In genomic region chr5:132387649-132388117, GRCh38 we compare ENCODE assay signal across 8 cellular contexts. TPM values are rescaled to one million over a fixed set of nuclear protein-coding genes. Genes with fewer than 3 reads are reported as not detected.
DNase-seq lines count a peak whose midpoint lies in the region; ATAC-seq, FAIRE-seq and TF ChIP-seq lines count a peak whose summit lies in the region.

No MANE protein-coding gene starts in this region.

- no peaks in the 10 kb centered on the region for H3K27me3 ChIP-seq in K562 (ENCODE audit: control insufficient read depth in 2 of 2, insufficient read depth in 2 of 2, low read length in 2 of 2)
- no peaks in the 10 kb centered on the region for H3K27me3 ChIP-seq in testis
- H3K27me3 ChIP-seq in effector memory CD4-positive, alpha-beta T cell (replicated peaks; ENCODE audit: control insufficient read depth, insufficient read depth, low read length, poor library complexity, severe bottlenecking), result no peaks in the 10 kb centered on the region

- TF ChIP-seq CTCF in AG04449 (IDR thresholded peaks at IDR 0.05; ENCODE audit: insufficient read depth, low read length, missing control alignments), result no peak
- no peak for TF ChIP-seq CTCF in K562 (IDR thresholded peaks at IDR 0.05 in 2 of 3, conservative IDR thresholded peaks at IDR 0.05 in 1 of 3; ENCODE audit: insufficient read depth in 2 of 3, low read depth in 1 of 3, low read length in 3 of 3)
- no peak for TF ChIP-seq CTCF in testis (IDR thresholded peaks at IDR 0.05)

- no peaks in the 10 kb centered on the region for H3K9me3 ChIP-seq in K562 (replicated peaks; ENCODE audit: control insufficient read depth, insufficient read depth, low read depth, low read length)
- H3K9me3 ChIP-seq in testis, result no peaks in the 10 kb centered on the region
- H3K9me3 ChIP-seq in effector memory CD4-positive, alpha-beta T cell (ENCODE audit: control insufficient read depth, low read length), result no peaks in the 10 kb centered on the region

- ATAC-seq in K562 (peak; percentile 59), GM19035 (IDR thresholded peaks at IDR 0.05; ENCODE audit: unreplicated experiment) (no peak)

- peak; percentile 72 for FAIRE-seq in K562 (lab: Jason Lieb, UNC)

- no TSS peak for BruUV-seq in K562 (replicated peaks; lab: Mats Ljungman, UMichigan)

- 34% methylated on average over 4 of the region's 4 CpGs for WGBS in K562 (ENCODE audit: insufficient coverage, low coverage, missing lambda C conversion rate)
- 33 to 50% methylated on average over 3 to 4 of the region's 4 CpGs for WGBS in testis, 2 donors

- H3K4me3 ChIP-seq in AG04449 (ENCODE audit: low read depth, low read length) (peak overlapping the region; percentile 28), K562 (no peak overlapping the region), testis (no peak overlapping the region)
- H3K4me3 ChIP-seq in effector memory CD4-positive, alpha-beta T cell (ENCODE audit: insufficient read depth, low read depth, low read length, poor library complexity, severe bottlenecking), result no peak overlapping the region

- TF ChIP-seq RAD21 in K562 (CRISPR knock-in tag; conservative IDR thresholded peaks at IDR 0.05 in 1 of 2, IDR thresholded peaks at IDR 0.05 in 1 of 2), result peak; percentile 14 to 22; a peak in 2 of 4 replicates

- H3K79me2 ChIP-seq in K562 (ENCODE audit: control insufficient read depth, insufficient read depth, low read length), result no peaks in the 10 kb centered on the region

- H4K20me1 ChIP-seq in K562 (replicated peaks; ENCODE audit: control insufficient read depth, insufficient read depth, low read length), result no peaks in the 10 kb centered on the region

- H3K36me3 ChIP-seq in K562 (ENCODE audit: control insufficient read depth, insufficient read depth, low read length) (peaks cover 67% of the 10 kb centered on the region), testis (ENCODE audit: low read depth, missing control alignments) (no peaks in the 10 kb centered on the region)
- no peaks in the 10 kb centered on the region for H3K36me3 ChIP-seq in effector memory CD4-positive, alpha-beta T cell (ENCODE audit: control insufficient read depth, insufficient read depth, low read length)

- intact Hi-C loops in K562 (cut with micrococcal nuclease), result loop anchor here (10.0 kb wide), 2 partner anchors 203 to 323 kb away; partner anchors contain the start of gene IL3
- intact Hi-C loops in testis (cut with DNase I; ENCODE audit: low total_unique reads), result loop anchor here (5.0 kb wide), 1 partner anchor 110 kb away; no protein-coding TSS in a partner anchor

- H3K4me2 ChIP-seq in K562 (ENCODE audit: insufficient read depth, low read length), result 0 out of 2 replicates have a peak overlapping the region, but pooled peaks have one; percentile 9

- H3K4me1 ChIP-seq in K562 (replicated peaks in 1 of 2; ENCODE audit: control insufficient read depth in 2 of 2, insufficient read depth in 2 of 2, low read length in 2 of 2), result peaks cover 10 to 12% of the 10 kb centered on the region in 2 experiments; a peak in 3 of 5 replicates
- H3K4me1 ChIP-seq in testis, result peaks cover 30% of the 10 kb centered on the region
- peaks cover 8% of the 10 kb centered on the region for H3K4me1 ChIP-seq in effector memory CD4-positive, alpha-beta T cell (ENCODE audit: control insufficient read depth, insufficient read depth, low read length, poor library complexity, severe bottlenecking)

- POLR2A ChIA-PET in AG04449 (lab: Yijun Ruan, JAX) (interaction anchor here (1.4 to 2.3 kb wide), 3 partner anchors 103 to 110 kb away, joined by 5 to 7 read pairs (median 6); partner anchors contain the start of gene IRF1), K562 (lab: Yijun Ruan, JAX) (interaction anchor here (0.8 to 1.1 kb wide), 2 partner anchors 9 to 112 kb away, joined by 3 to 4 read pairs; no protein-coding TSS in a partner anchor)

- CTCF ChIA-PET in AG04449 (lab: Yijun Ruan, JAX), result interaction anchor here (0.7 to 16.9 kb wide), 33 partner anchors 9 to 1652 kb away, joined by 3 to 610 read pairs (median 6); partner anchors contain the start of genes GDF9, IRF1, SLC22A4 and SLC22A5
- CTCF ChIA-PET in K562 (lab: Yijun Ruan, JAX; ENCODE audit: low intra/inter-chr PET ratio), result interaction anchor here (0.7 to 3.9 kb wide), 4 partner anchors 22 to 138 kb away, joined by 3 to 79 read pairs (median 4); no protein-coding TSS in a partner anchor

- no peaks in the 10 kb centered on the region for H3K9me1 ChIP-seq in K562 (ENCODE audit: control insufficient read depth, insufficient read depth, low read length)

- DNase-seq in AG04449 (ENCODE audit: low read depth, low spot score), result peak; percentile 97
- peak; percentile 43 to 54 for DNase-seq in Kasumi-1 (lab: John Stamatoyannopoulos, UW)
- peak; percentile 51 to 83 (median 70) for DNase-seq in K562 (ENCODE audit: extremely low read depth in 1 of 4, low spot score in 3 of 4)
- DNase-seq in kidney tubule cell (ENCODE audit: low spot score), result peak; percentile 99
- peak; percentile 33 for DNase-seq in testis
- no peak for DNase-seq in effector memory CD4-positive, alpha-beta T cell
- no peak for DNase-seq in inferior parietal cortex (ENCODE audit: extremely low spot score)

- TF ChIP-seq EP300 in K562 (IDR thresholded peaks at IDR 0.05; ENCODE audit: low read length), result no peak

- TF ChIP-seq POLR2A in K562 (conservative IDR thresholded peaks at IDR 0.05) (no peak), testis (IDR thresholded peaks at IDR 0.05) (no peak)

- in situ Hi-C loops in K562 (cut with MboI), result loop anchor here (10.0 to 25.0 kb wide), 2 partner anchors 107 to 325 kb away; partner anchors contain the start of genes CSF2, IL3 and IRF1

- H2AFZ ChIP-seq in K562 (ENCODE audit: low read depth, low read length), result peak overlapping the region; percentile 27; the same call in 1 of the 2 replicates

- peak overlapping the region; percentile 43; the same call in 1 of the 3 replicates for H3K27ac ChIP-seq in K562 (ENCODE audit: extremely low read depth, low read depth, low read length)
- H3K27ac ChIP-seq in testis, result peak overlapping the region; percentile 4 to 66
- no peak overlapping the region for H3K27ac ChIP-seq in effector memory CD4-positive, alpha-beta T cell (ENCODE audit: insufficient read depth, low read length, poor library complexity, severe bottlenecking)

- peak overlapping the region in 1 of 2 experiments; percentile 57; a peak in 1 of 4 replicates for H3K9ac ChIP-seq in K562 (ENCODE audit: insufficient read depth in 1 of 2, low read depth in 2 of 2, low read length in 2 of 2)

TF ChIP-seq in K562, 482 proteins besides CTCF, POLR2A, EP300 and RAD21 (continues in another document):
- TF ChIP-seq NFIC (IDR thresholded peaks at IDR 0.05), result 0 out of 2 replicates have a peak, but pooled peaks have one; percentile 20
- peak; percentile 48; the same call in 1 of the 2 replicates for TF ChIP-seq JUN (IDR thresholded peaks at IDR 0.05; ENCODE audit: borderline replicate concordance, low read depth, low read length)
- TF ChIP-seq JUN (CRISPR knock-in tag; IDR thresholded peaks at IDR 0.05; ENCODE audit: borderline replicate concordance), result no peak
- TF ChIP-seq HDGF (IDR thresholded peaks at IDR 0.05), result peak; percentile 61; the same call in 1 of the 2 replicates
- TF ChIP-seq BHLHE40 (IDR thresholded peaks at IDR 0.05; ENCODE audit: low read length), result peak; percentile 59; the same call in 1 of the 2 replicates
- TF ChIP-seq ZBTB7A (IDR thresholded peaks at IDR 0.05; ENCODE audit: borderline replicate concordance, control insufficient read depth, low read depth, low read length), result no peak
- peak; percentile 39; the same call in 1 of the 2 replicates for TF ChIP-seq ARID1B (IDR thresholded peaks at IDR 0.05)
- TF ChIP-seq NFRKB (IDR thresholded peaks at IDR 0.05; ENCODE audit: low read depth), result no peak
- TF ChIP-seq SMARCA4 (IDR thresholded peaks at IDR 0.05), result 0 out of 2 replicates have a peak, but pooled peaks have one; percentile 39
- TF ChIP-seq FOSL1 (tag; conservative IDR thresholded peaks at IDR 0.05), result peak; percentile 86
- peak; percentile 83 for TF ChIP-seq JUND (IDR thresholded peaks at IDR 0.05; ENCODE audit: borderline replicate concordance, low read depth, low read length)
- peak; percentile 71; the same call in 2 of the 3 replicates for TF ChIP-seq JUND (tag; IDR thresholded peaks at IDR 0.05; ENCODE audit: borderline replicate concordance, low read depth, low read length)
- peak; percentile 74; the same call in 1 of the 2 replicates for TF ChIP-seq ZNF449 (CRISPR knock-in tag; IDR thresholded peaks at IDR 0.05)
- 0 out of 2 replicates have a peak, but pooled peaks have one; percentile 19 for TF ChIP-seq ELF1 (tag; IDR thresholded peaks at IDR 0.05)

RNA-seq across cellular contexts. Expression of gene SLC22A5, which starts 18.2 kb away (rescaled TPM):
- 50.2 and 52.9 TPM in 2 replicates for total RNA-seq in K562 (2011; cell fraction: chromatin; rRNA removed; ENCODE audit: low replicate concordance)
- 43.7 and 56.8 TPM in 2 replicates for total RNA-seq in K562 (2011; cell fraction: nucleolus; rRNA removed)
- total RNA-seq in K562 (2011; cell fraction: nucleoplasm; rRNA removed), result 53.5 and 62.8 TPM in 2 replicates
- total RNA-seq in K562 (2014; rRNA removed) (7.0 and 9.9 TPM in 2 replicates), K562 (2014; rRNA removed; fragmentation: Illumina TruSeq; extraction: Trizol) (7.3 and 8.3 TPM in 2 replicates), K562 (2015; rRNA removed; fragmentation: Illumina TruSeq; extraction: Trizol) (6.3 and 6.9 TPM in 2 replicates), K562 (2021) (11.5 and 13.3 TPM in 2 replicates), testis (10 to 100 TPM in 1 of 2 donors, 1 to 10 TPM in 1; 9.5 to 11.8 TPM)
- polyA plus RNA-seq in K562 (2011; rRNA removed) (16.6 and 18.9 TPM in 2 replicates), K562 (2014; fragmentation: Illumina TruSeq; extraction: Trizol) (12.5 and 15.7 TPM in 2 replicates), K562 (2014; fragmentation: Nextera tagmentation; extraction: Ambion mirVana) (1 to 10 TPM; 3.0 to 3.3 TPM), K562 (2014; rRNA removed) (8.4 and 9.0 TPM in 2 replicates), testis (ENCODE audit: insufficient read depth, low read depth, low replicate concordance) (11.9 TPM)
- polyA plus RNA-seq in K562 (2011; cell fraction: cytosol; rRNA removed), result 19.7 and 24.6 TPM in 2 replicates
- polyA plus RNA-seq in K562 (2011; cell fraction: nucleus; rRNA removed), result 77.0 and 105 TPM in 2 replicates
- polyA plus RNA-seq in K562 (2012), result 5.5 and 7.3 TPM in 2 replicates
- 15.8 TPM in 2 replicates for polyA minus RNA-seq in K562 (2011; rRNA and poly(A)+ RNA removed)
- 8.6 and 11.3 TPM in 2 replicates for polyA minus RNA-seq in K562 (2011; cell fraction: cytosol; rRNA and poly(A)+ RNA removed)
- polyA minus RNA-seq in K562 (2011; cell fraction: nucleus; rRNA and poly(A)+ RNA removed), result 15.1 and 16.0 TPM in 2 replicates

Comparison
In these comparisons a context has a peak if more than half of its experiments do, and no peak if none do; other contexts are left out.
1. DNase-seq: peak in AG04449 (single experiment), Kasumi-1 (2 of 2), K562 (4 of 4), kidney tubule cell (single experiment) and testis (single experiment); none in effector memory CD4-positive, alpha-beta T cell (0 of 3) and inferior parietal cortex (single experiment).